In the genomic region with DNA sequence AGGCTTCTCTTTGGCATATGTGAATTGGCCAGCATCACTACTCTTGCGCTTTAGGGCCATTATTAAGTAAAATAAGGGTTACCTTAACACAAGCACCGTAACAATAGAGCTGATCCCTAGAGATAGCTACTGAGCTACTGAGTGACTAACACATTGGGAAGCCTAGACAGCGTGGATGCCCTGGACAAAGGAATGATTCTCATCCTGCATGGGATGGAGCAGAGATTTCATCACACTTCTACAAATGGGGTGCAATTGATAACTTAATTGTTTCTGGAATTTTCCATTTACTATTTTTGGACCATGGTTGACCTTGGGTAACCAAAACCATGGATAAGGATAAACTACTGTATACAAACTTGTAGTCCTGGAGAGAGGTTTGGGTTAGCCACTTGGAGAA, we compare ENCODE assay signal across 1 cellular context.
TF ChIP-seq lines count a peak whose summit lies in the region.

No MANE protein-coding gene starts in this region.

TF ChIP-seq in GM23338, 12 proteins besides CTCF, POLR2A, EP300 and RAD21:
- TF ChIP-seq, protein P1, sequence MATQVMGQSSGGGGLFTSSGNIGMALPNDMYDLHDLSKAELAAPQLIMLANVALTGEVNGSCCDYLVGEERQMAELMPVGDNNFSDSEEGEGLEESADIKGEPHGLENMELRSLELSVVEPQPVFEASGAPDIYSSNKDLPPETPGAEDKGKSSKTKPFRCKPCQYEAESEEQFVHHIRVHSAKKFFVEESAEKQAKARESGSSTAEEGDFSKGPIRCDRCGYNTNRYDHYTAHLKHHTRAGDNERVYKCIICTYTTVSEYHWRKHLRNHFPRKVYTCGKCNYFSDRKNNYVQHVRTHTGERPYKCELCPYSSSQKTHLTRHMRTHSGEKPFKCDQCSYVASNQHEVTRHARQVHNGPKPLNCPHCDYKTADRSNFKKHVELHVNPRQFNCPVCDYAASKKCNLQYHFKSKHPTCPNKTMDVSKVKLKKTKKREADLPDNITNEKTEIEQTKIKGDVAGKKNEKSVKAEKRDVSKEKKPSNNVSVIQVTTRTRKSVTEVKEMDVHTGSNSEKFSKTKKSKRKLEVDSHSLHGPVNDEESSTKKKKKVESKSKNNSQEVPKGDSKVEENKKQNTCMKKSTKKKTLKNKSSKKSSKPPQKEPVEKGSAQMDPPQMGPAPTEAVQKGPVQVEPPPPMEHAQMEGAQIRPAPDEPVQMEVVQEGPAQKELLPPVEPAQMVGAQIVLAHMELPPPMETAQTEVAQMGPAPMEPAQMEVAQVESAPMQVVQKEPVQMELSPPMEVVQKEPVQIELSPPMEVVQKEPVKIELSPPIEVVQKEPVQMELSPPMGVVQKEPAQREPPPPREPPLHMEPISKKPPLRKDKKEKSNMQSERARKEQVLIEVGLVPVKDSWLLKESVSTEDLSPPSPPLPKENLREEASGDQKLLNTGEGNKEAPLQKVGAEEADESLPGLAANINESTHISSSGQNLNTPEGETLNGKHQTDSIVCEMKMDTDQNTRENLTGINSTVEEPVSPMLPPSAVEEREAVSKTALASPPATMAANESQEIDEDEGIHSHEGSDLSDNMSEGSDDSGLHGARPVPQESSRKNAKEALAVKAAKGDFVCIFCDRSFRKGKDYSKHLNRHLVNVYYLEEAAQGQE (IDR thresholded peaks at IDR 0.05; ENCODE audit: unreplicated experiment) = no peak
